Comparison of ENCODE assay signal across 8 cellular contexts in the genomic region with DNA sequence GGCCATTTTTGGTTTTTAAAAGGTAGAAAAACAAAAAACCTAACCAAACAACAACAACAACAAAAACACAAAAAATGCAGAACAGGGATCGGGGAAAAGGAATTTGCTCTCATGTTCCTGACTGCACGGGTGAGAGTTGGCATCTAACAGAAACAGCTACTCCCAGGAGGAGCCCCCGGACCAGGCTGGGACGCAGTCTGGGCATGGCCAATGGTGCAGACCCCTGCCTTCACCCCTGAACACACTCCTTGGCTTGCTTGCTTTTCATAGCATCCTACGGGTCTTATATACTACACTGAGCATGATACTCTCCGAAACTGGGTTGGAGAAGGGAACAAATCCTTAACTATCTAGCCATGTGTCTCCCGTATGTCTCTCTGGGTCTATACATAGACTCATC. TPM values are rescaled to one million over a fixed set of nuclear protein-coding genes. Genes with fewer than 3 reads are reported as not detected.
"Had no signal": no experiment of that assay in that cellular context is flagged by ENCODE, and none has a peak within 500 bp of the region (broad histone marks: within the 10 kb centered on the region; RNA-seq: fewer than 3 reads in every experiment).

No MANE protein-coding gene starts in this region.

- DNase-seq: GM23248, GOT3, H7, IMR-90 had no signal

- H3K4me3 ChIP-seq: GM23248, HAP-1, K562 had no signal

- ATAC-seq: K562 had no signal

- H3K27ac ChIP-seq: GM23248 had no signal

RNA-seq across cellular contexts. Expression of a gene that starts 0.6 kb away (rescaled TPM):
- total RNA-seq: GM23248, H4, H7, HT-29, IMR-90, K562 had no signal
